Comparison of ENCODE assay signal across 17 cellular contexts in genomic region chr16:71775949-71776348, GRCh38. TPM values are rescaled to one million over a fixed set of nuclear protein-coding genes. Genes with fewer than 3 reads are reported as not detected.
DNase-seq lines count a peak whose midpoint lies in the region; ATAC-seq, FAIRE-seq and TF ChIP-seq lines count a peak whose summit lies in the region.
"Had no signal": no experiment of that assay in that cellular context is flagged by ENCODE, and none has a peak within 500 bp of the region (broad histone marks: within the 10 kb centered on the region; RNA-seq: fewer than 3 reads in every experiment).

No MANE protein-coding gene starts in this region.

- no peaks in the 10 kb centered on the region for H3K27me3 Mint-ChIP-seq in CD8-positive, alpha-beta T cell (ENCODE audit: low read depth)
- H3K27me3 Mint-ChIP-seq in GM23338 (ENCODE audit: insufficient read depth, low read depth, poor library complexity), result peaks cover 2% of the 10 kb centered on the region

- TF ChIP-seq POLR2A in GM12892 (IDR thresholded peaks at IDR 0.05; ENCODE audit: low read depth, low read length), result no peak

- TF ChIP-seq CTCF in CD8-positive, alpha-beta T cell (IDR thresholded peaks at IDR 0.05), result no peak
- TF ChIP-seq CTCF in GM13977 (IDR thresholded peaks at IDR 0.05; ENCODE audit: extremely low read depth, insufficient read depth, missing control alignments) (no peak), GM23338 (conservative IDR thresholded peaks at IDR 0.05; ENCODE audit: low read depth in 2 of 2) (no peak)

- no peak overlapping the region for H3K4me3 ChIP-seq in CD8-positive, alpha-beta T cell (ENCODE audit: low read depth, low read length)
- H3K4me3 ChIP-seq in GM23338, result no peak overlapping the region
- H3K4me3 ChIP-seq: ascending aorta, right lobe of liver had no signal

- in situ Hi-C loops in GM13977 (cut with MboI; ENCODE audit: low pct_unique_long_range_greater_than_20kb, low sequenced_read_pairs, unreplicated experiment), result no loop called here

- intact Hi-C loops in CD8-positive, alpha-beta T cell (cut with DNase I, micrococcal nuclease), result no loop called here

- no peak overlapping the region for H2AFZ ChIP-seq in GM23338

- H3K36me3 ChIP-seq in CD8-positive, alpha-beta T cell (ENCODE audit: insufficient read depth, low read length), result peaks cover 16% of the 10 kb centered on the region
- H3K36me3 ChIP-seq in GM23338 (ENCODE audit: insufficient read depth), result peaks cover 18% of the 10 kb centered on the region; the same call in 1 of the 2 replicates

- no peaks in the 10 kb centered on the region for H3F3A ChIP-seq in GM23338 (replicated peaks; ENCODE audit: low read depth)

- peaks cover 50% of the 10 kb centered on the region for H3K79me2 ChIP-seq in GM23338 (replicated peaks; ENCODE audit: insufficient read depth)

- no peak for DNase-seq in CD8-positive, alpha-beta T cell
- DNase-seq in GM13977 (ENCODE audit: low spot score) (peak; percentile 20), NAMALWA (ENCODE audit: low spot score) (peak; percentile 17), germinal center (ENCODE audit: low spot score) (peak; percentile 40), GM12892 (ENCODE audit: insufficient read length) (no peak), GM23338 (ENCODE audit: low spot score) (no peak), caudate nucleus (lab: John Stamatoyannopoulos, UW) (no peak)
- DNase-seq: activated T-cell treated with anti-CD3 and anti-CD28 coated beads, Interleukin-2, amount 50 U/mL, for 4 hours; left colon; NCI-H1694; NCI-H345; nucleus accumbens; right lobe of liver; Right ventricle myocardium superior; stimulated activated CD4-positive, alpha-beta T cell treated with anti-CD3 and anti-CD28 coated beads, Interleukin-1b, Interleukin-23, amount 100 ng/mL, for 48 hours had no signal

- CTCF ChIA-PET in CD8-positive, alpha-beta T cell (lab: Charles Lee), result interaction anchor here (0.9 kb wide), 1 partner anchor 13 kb away, joined by 3 read pairs; no protein-coding TSS in a partner anchor

- H3K4me3 Mint-ChIP-seq in CD8-positive, alpha-beta T cell, result no peak overlapping the region
- H3K4me3 Mint-ChIP-seq in GM23338, result no peak overlapping the region
- H3K4me3 Mint-ChIP-seq: activated T-cell treated with anti-CD3 and anti-CD28 coated beads, Interleukin-2, amount 50 U/mL, for 4 hours had no signal

- peaks cover 54% of the 10 kb centered on the region for H3K36me3 Mint-ChIP-seq in CD8-positive, alpha-beta T cell
- H3K36me3 Mint-ChIP-seq in GM23338 (ENCODE audit: low read depth), result peaks cover 20% of the 10 kb centered on the region

- peaks cover 12% of the 10 kb centered on the region; the same call in 1 of the 2 replicates for H4K20me1 ChIP-seq in GM23338 (replicated peaks; ENCODE audit: insufficient read depth)

- no peak for FAIRE-seq in GM12892 (lab: Jason Lieb, UNC)

- H3K9me2 ChIP-seq in GM23338 (ENCODE audit: insufficient read depth), result no peaks in the 10 kb centered on the region

- H3K4me1 ChIP-seq in CD8-positive, alpha-beta T cell (ENCODE audit: insufficient read depth, low read length), result no peaks in the 10 kb centered on the region
- no peaks in the 10 kb centered on the region for H3K4me1 ChIP-seq in GM23338 (ENCODE audit: insufficient read depth)

- ATAC-seq in CD8-positive, alpha-beta T cell, result no peak
- ATAC-seq in GM23338, result no peak
- ATAC-seq in HG03521 (IDR thresholded peaks at IDR 0.05; ENCODE audit: unreplicated experiment), result no peak
- ATAC-seq: left colon, right lobe of liver had no signal

- H3K9me3 Mint-ChIP-seq in CD8-positive, alpha-beta T cell, result no peaks in the 10 kb centered on the region
- H3K9me3 Mint-ChIP-seq in GM23338, result no peaks in the 10 kb centered on the region
- H3K9me3 Mint-ChIP-seq: activated T-cell treated with anti-CD3 and anti-CD28 coated beads, Interleukin-2, amount 50 U/mL, for 4 hours had no signal

- no peak overlapping the region for H3K27ac ChIP-seq in CD8-positive, alpha-beta T cell (ENCODE audit: low read depth, low read length)
- H3K27ac ChIP-seq in GM23338 (ENCODE audit: low read depth) (no peak overlapping the region), caudate nucleus (ENCODE audit: low read depth, low read length) (no peak overlapping the region)
- H3K27ac ChIP-seq: ascending aorta, right lobe of liver had no signal

- H3K9me3 ChIP-seq in CD8-positive, alpha-beta T cell (ENCODE audit: low read length), result no peaks in the 10 kb centered on the region
- H3K9me3 ChIP-seq: ascending aorta, right lobe of liver had no signal

- no peak overlapping the region for H3K4me2 ChIP-seq in GM23338

- H3K27me3 ChIP-seq in CD8-positive, alpha-beta T cell (ENCODE audit: insufficient read depth, low read length), result no peaks in the 10 kb centered on the region
- H3K27me3 ChIP-seq in GM23338 (ENCODE audit: insufficient read depth), result no peaks in the 10 kb centered on the region
- H3K27me3 ChIP-seq: ascending aorta, right lobe of liver had no signal

- H3K27ac Mint-ChIP-seq in CD8-positive, alpha-beta T cell, result peak overlapping the region; percentile 2
- no peak overlapping the region for H3K27ac Mint-ChIP-seq in GM23338

- peaks cover 29% of the 10 kb centered on the region for H3K4me1 Mint-ChIP-seq in CD8-positive, alpha-beta T cell (ENCODE audit: low read depth)
- no peaks in the 10 kb centered on the region for H3K4me1 Mint-ChIP-seq in GM23338

- POLR2A ChIA-PET in CD8-positive, alpha-beta T cell (lab: Charles Lee), result no interaction called here

TF ChIP-seq in GM23338, 12 proteins besides CTCF, POLR2A, EP300 and RAD21:
- TF ChIP-seq CREB1 (CRISPR knock-in tag; IDR thresholded peaks at IDR 0.05; ENCODE audit: low read depth) (no peak), ZNF331 (CRISPR knock-in tag; IDR thresholded peaks at IDR 0.05; ENCODE audit: low read depth) (no peak), JUNB (IDR thresholded peaks at IDR 0.05; ENCODE audit: unreplicated experiment) (no peak), REST (IDR thresholded peaks at IDR 0.05; ENCODE audit: unreplicated experiment) (no peak), STAT1 (IDR thresholded peaks at IDR 0.05; ENCODE audit: unreplicated experiment) (no peak)
- TF ChIP-seq, protein P1, sequence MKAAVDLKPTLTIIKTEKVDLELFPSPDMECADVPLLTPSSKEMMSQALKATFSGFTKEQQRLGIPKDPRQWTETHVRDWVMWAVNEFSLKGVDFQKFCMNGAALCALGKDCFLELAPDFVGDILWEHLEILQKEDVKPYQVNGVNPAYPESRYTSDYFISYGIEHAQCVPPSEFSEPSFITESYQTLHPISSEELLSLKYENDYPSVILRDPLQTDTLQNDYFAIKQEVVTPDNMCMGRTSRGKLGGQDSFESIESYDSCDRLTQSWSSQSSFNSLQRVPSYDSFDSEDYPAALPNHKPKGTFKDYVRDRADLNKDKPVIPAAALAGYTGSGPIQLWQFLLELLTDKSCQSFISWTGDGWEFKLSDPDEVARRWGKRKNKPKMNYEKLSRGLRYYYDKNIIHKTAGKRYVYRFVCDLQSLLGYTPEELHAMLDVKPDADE (IDR thresholded peaks at IDR 0.05), result no peak

RNA-seq across cellular contexts. Expression of gene AP1G1, which starts 32.7 kb away (rescaled TPM):
- 100 to 1,000 TPM; 179 to 202 TPM for total RNA-seq in CD8-positive, alpha-beta T cell
- polyA plus RNA-seq in GM12892 (2012; ENCODE audit: missing spikeins), result 31.7 TPM
- 65.9 and 73.3 TPM in 2 replicates for total RNA-seq in GM23338 (2014; rRNA removed; shearing (Covaris generic))
- 13.1 and 16.3 TPM in 2 replicates for polyA plus RNA-seq in GM23338 (2016; fragmentation: Nextera tagmentation; extraction: Ambion mirVana)

RNA-seq across cellular contexts. Expression of gene PHLPP2, which starts 51.4 kb away (rescaled TPM):
- 1 to 10 TPM; 6.9 to 7.0 TPM for total RNA-seq in CD8-positive, alpha-beta T cell
- 4.6 TPM for polyA plus RNA-seq in GM12892 (2012; ENCODE audit: missing spikeins)
- total RNA-seq in GM23338 (2014; rRNA removed; shearing (Covaris generic)), result 14.1 and 20.5 TPM in 2 replicates
- 3.8 and 4.2 TPM in 2 replicates for polyA plus RNA-seq in GM23338 (2016; fragmentation: Nextera tagmentation; extraction: Ambion mirVana)

Comparison
In these comparisons a context has a peak if more than half of its experiments do, and no peak if none do; other contexts are left out.
1. DNase-seq: peak in GM13977 (single experiment), NAMALWA (single experiment) and germinal center (single experiment); none in CD8-positive, alpha-beta T cell (0 of 7), GM12892 (single experiment), GM23338 (single experiment) and caudate nucleus (0 of 61).